Comparison of ENCODE assay signal across 9 cellular contexts in the genomic region with DNA sequence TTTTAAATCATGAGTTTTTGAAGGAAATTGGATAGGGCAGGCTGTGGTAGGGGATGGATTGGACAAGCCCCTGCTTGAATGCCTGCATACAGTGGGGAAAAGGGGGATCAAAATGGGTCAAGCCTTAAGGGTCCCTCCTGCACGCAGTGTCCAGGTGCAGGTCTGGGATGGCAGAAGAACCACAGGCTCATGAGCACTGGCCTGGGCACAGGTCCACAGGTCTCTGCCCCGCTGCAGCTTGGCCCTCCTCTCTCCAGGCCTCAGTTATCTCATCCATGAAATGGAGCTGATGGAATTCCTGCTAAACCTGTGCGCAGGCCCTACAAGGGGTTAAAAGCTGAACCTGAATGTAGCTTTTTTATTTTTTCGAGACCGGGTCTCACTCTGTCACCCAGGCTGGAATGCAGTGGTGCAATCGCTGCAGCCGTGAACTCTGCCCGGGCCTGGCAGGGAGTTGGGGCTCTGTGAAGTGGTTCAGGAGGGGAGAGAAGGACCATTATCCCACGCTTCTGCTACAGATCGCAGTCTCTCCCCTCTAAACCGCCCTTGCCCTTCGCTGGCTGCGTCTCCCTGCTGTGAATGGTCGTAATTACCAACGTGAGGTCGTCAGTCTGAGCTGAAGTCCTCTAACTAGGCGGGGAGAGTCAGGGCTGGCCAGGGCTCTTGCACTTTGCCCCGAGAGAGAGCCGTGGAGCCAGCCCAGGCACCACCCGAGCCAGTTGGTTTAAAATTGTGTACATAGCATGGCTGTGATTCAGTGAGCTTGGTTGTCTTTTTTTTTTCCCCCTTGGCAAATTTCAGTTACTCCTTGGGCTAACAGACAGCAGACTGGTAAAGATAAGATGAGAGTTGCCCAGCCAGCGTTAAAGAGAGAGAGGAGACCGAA.
A peak's percentile ranks its signal among the peaks of the same experiment; 100 is the strongest.
DNase-seq lines count a peak whose midpoint lies in the region; ATAC-seq and TF ChIP-seq lines count a peak whose summit lies in the region.
"Had no signal": no experiment of that assay in that cellular context is flagged by ENCODE, and none has a peak within 500 bp of the region (broad histone marks: within the 10 kb centered on the region; RNA-seq: fewer than 3 reads in every experiment).

No MANE protein-coding gene starts in this region.

- H3K36me3 ChIP-seq in muscle layer of duodenum (ENCODE audit: control insufficient read depth in 1 of 2, insufficient read depth in 2 of 2, low read length in 2 of 2), result no peaks in the 10 kb centered on the region
- H3K36me3 ChIP-seq in vagina, result no peaks in the 10 kb centered on the region

- peaks cover 0 to 4% of the 10 kb centered on the region in 2 donors for H3K4me1 ChIP-seq in muscle layer of duodenum (ENCODE audit: control insufficient read depth in 1 of 2, insufficient read depth in 2 of 2, low read length in 2 of 2)
- peaks cover 22% of the 10 kb centered on the region for H3K4me1 ChIP-seq in vagina

- DNase-seq in RWPE1 (ENCODE audit: low spot score) (no peak), fibroblast of peridontal ligament (ENCODE audit: extremely low read depth) (peak; percentile 70), vagina (ENCODE audit: extremely low spot score in 2 of 2) (no peak), dedifferentiated amniotic fluid mesenchymal stem cell (ENCODE audit: extremely low spot score) (no peak), NCI-H1417 treated with DMSO at 0.1 percent for 48 hours (lab: John Stamatoyannopoulos, UW) (no peak)
- DNase-seq: activated naive CD4-positive, alpha-beta T cell treated with Interleukin-2 at 50 U/mL for 16 hours; head of caudate nucleus had no signal

- CTCF ChIA-PET in RWPE1 (lab: Yijun Ruan, JAX), result interaction anchor here (0.6 kb wide), 2 partner anchors 561 to 656 kb away, joined by 3 to 4 read pairs; no protein-coding TSS in a partner anchor

- intact Hi-C loops in vagina (cut with DNase I), result no loop called here

- no peak for ATAC-seq in GM21723 (IDR thresholded peaks at IDR 0.05; ENCODE audit: unreplicated experiment)

- POLR2A ChIA-PET in RWPE1 (lab: Yijun Ruan, JAX; ENCODE audit: low non-redundant PET), result no interaction called here

- H3K27me3 ChIP-seq in muscle layer of duodenum (ENCODE audit: low read depth, low read length) (no peaks in the 10 kb centered on the region), vagina (no peaks in the 10 kb centered on the region)

- H3K9me3 ChIP-seq in muscle layer of duodenum (ENCODE audit: control insufficient read depth in 1 of 2, low read length in 2 of 2), result no peaks in the 10 kb centered on the region
- H3K9me3 ChIP-seq in vagina, result no peaks in the 10 kb centered on the region

- H3K27ac ChIP-seq in RWPE1 (peak overlapping the region; percentile 69), muscle layer of duodenum (ENCODE audit: low read length) (peak overlapping the region; percentile 45), vagina (peak overlapping the region; percentile 17)

- H3K4me3 ChIP-seq in muscle layer of duodenum (ENCODE audit: low read depth in 1 of 2, low read length in 2 of 2) (no peak overlapping the region), vagina (no peak overlapping the region)

- no peak for TF ChIP-seq POLR2A in vagina (IDR thresholded peaks at IDR 0.05)

- TF ChIP-seq CTCF in RWPE1 (conservative IDR thresholded peaks at IDR 0.05; ENCODE audit: low read depth), result no peak
- no peak for TF ChIP-seq CTCF in vagina (IDR thresholded peaks at IDR 0.05)

Comparison
In these comparisons a context has a peak if more than half of its experiments do, and no peak if none do; other contexts are left out.
1. H3K27ac ChIP-seq: peak in every context shown above with its lines; median percentile 69 in RWPE1; 45 in muscle layer of duodenum; 17 in vagina.